ENCODE assay signal across 11 cellular contexts in the genomic region with DNA sequence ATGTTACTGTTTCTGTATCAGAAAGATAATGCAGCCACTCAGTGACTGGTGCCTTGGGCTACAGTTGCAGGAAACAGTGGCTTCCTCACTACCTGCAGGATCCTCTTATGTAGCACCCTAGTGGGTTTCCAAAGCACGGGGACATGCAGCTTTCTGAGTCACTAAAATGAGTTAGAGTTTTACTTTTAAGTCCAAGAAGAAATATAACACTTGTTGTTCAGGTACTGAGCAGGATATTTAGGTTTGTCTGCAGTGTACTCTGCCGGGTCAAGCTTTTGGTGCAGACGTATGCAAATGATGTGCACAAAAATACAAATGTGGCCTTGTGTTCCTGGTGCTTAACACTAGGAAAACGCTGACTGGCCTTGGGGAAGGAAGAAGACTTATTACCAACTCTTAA. TPM values are rescaled to one million over a fixed set of nuclear protein-coding genes. Genes with fewer than 3 reads are reported as not detected.
A peak's percentile ranks its signal among the peaks of the same experiment; 100 is the strongest.
DNase-seq lines count a peak whose midpoint lies in the region; ATAC-seq, FAIRE-seq and TF ChIP-seq lines count a peak whose summit lies in the region.
"Had no signal": no experiment of that assay in that cellular context is flagged by ENCODE, and none has a peak within 500 bp of the region (broad histone marks: within the 10 kb centered on the region; RNA-seq: fewer than 3 reads in every experiment).

No MANE protein-coding gene starts in this region.

- no peak for TF ChIP-seq POLR2A in gastrocnemius medialis (IDR thresholded peaks at IDR 0.05)

- no peaks in the 10 kb centered on the region for H3K36me3 Mint-ChIP-seq in IgD-negative memory B cell

- no peaks in the 10 kb centered on the region for H3K9me3 ChIP-seq in gastrocnemius medialis

- H3K4me1 Mint-ChIP-seq in IgD-negative memory B cell: peaks cover 31 to 39% (median 34%) of the 10 kb centered on the region in 3 donors

- H3K4me3 Mint-ChIP-seq in IgD-negative memory B cell: peak overlapping the region; percentile 47 to 90 (median 73)

- no peaks in the 10 kb centered on the region for H3K27me3 Mint-ChIP-seq in IgD-negative memory B cell

- ATAC-seq in gastrocnemius medialis: no peak

- H3K9me3 Mint-ChIP-seq in IgD-negative memory B cell: no peaks in the 10 kb centered on the region

- H3K4me3 ChIP-seq in gastrocnemius medialis: no peak overlapping the region
- H3K4me3 ChIP-seq: skin epidermis had no signal

- H3K27ac ChIP-seq in caudate nucleus (ENCODE audit: low read depth, low read length): peak overlapping the region; percentile 75
- peak overlapping the region in 3 of 4 donors; percentile 52 to 95 (median 92) for H3K27ac ChIP-seq in gastrocnemius medialis
- H3K27ac ChIP-seq: brain microvascular endothelial cell had no signal

- peaks cover 75 to 91% of the 10 kb centered on the region in 2 donors for H3K4me1 ChIP-seq in gastrocnemius medialis

- H3K27ac Mint-ChIP-seq in IgD-negative memory B cell: peak overlapping the region; percentile 82 to 90 (median 85)

- intact Hi-C loops in gastrocnemius medialis (cut with DNase I; ENCODE audit: low total_unique reads): no loop called here

- in situ Hi-C loops in gastrocnemius medialis (cut with MboI; ENCODE audit: low sequenced_read_pairs in 4 of 4): no loop called here

- no peak for DNase-seq in GM18507 (ENCODE audit: extremely low spot score, insufficient read length, low read depth)
- no peak for DNase-seq in caudate nucleus (lab: John Stamatoyannopoulos, UW)
- DNase-seq in gastrocnemius medialis: peak in 1 of 2 donors; percentile 2
- DNase-seq in NCI-H2196 treated with DMSO at 0.1 percent for 48 hours (lab: John Stamatoyannopoulos, UW; ENCODE audit: unreplicated experiment): no peak
- DNase-seq in SW 1271 (lab: John Stamatoyannopoulos, UW): no peak
- no peak for DNase-seq in activated effector memory CD4-positive, alpha-beta T cell treated with Interleukin-2 at 50 U/mL for 16 hours
- DNase-seq: brain microvascular endothelial cell, NCI-H1092 treated with DMSO at 0.1 percent for 48 hours had no signal

- TF ChIP-seq CTCF in gastrocnemius medialis (IDR thresholded peaks at IDR 0.05 in 4 of 5, conservative IDR thresholded peaks at IDR 0.05 in 1 of 5): no peak

- H3K27me3 ChIP-seq in gastrocnemius medialis: no peaks in the 10 kb centered on the region
- H3K27me3 ChIP-seq: brain microvascular endothelial cell had no signal

- peak; percentile 76 for FAIRE-seq in GM18507 (lab: Jason Lieb, UNC)

- no peaks in the 10 kb centered on the region for H3K36me3 ChIP-seq in gastrocnemius medialis
- H3K36me3 ChIP-seq: brain microvascular endothelial cell had no signal

RNA-seq across cellular contexts. Expression of a gene that starts 22.0 kb away (rescaled TPM):
- polyA plus RNA-seq in IgD-negative memory B cell: 59.8 TPM
- total RNA-seq in gastrocnemius medialis: 10 to 100 TPM; 11.4 to 84.6 (median 11.8) TPM

RNA-seq across cellular contexts. Expression of a gene that starts 43.4 kb away (rescaled TPM):
- 42.0 TPM for polyA plus RNA-seq in IgD-negative memory B cell
- total RNA-seq in gastrocnemius medialis: 100 to 1,000 TPM in 1 of 4 donors, 10 to 100 TPM in 3; 24.2 to 108 (median 29.3) TPM

RNA-seq across cellular contexts. Expression of a gene that starts 46.0 kb away (rescaled TPM):
- polyA plus RNA-seq in IgD-negative memory B cell: not detected
- total RNA-seq in gastrocnemius medialis: 1 to 10 TPM in 1 of 4 donors, under 1 TPM in 1, not detected in 2; 0.20 to 3.0 TPM
- total RNA-seq: T-helper 1 cell treated with Interleukin-12 subunit alpha and Interleukin-12 subunit beta and Interleukin-4 antibody, amounts not matched to agents 30 ng/mL and 1 ng/mL, for 36 hours had no signal
